Comparison of ENCODE assay signal across 18 cellular contexts in genomic region chr20:34535301-34535840, GRCh38.
"Had no signal": no experiment of that assay in that cellular context is flagged by ENCODE, and none has a peak within 500 bp of the region (broad histone marks: within the 10 kb centered on the region; RNA-seq: fewer than 3 reads in every experiment).

No MANE protein-coding gene starts in this region.

- H3K27me3 ChIP-seq: body of pancreas, foreskin keratinocyte, neural progenitor cell, right atrium auricular region had no signal

- H3K9me3 Mint-ChIP-seq: activated T-helper 1 cell treated with anti-CD3 and anti-CD28 coated beads, Interleukin-12 subunit alpha, Interleukin-12 subunit beta, Interleukin-2, Interleukin-4 antibody, amounts not matched to agents 30 ng/mL and 10 ng/mL and 1 ng/mL, durations not matched to agents 14 hours and 24 hours and 36 hours; endodermal cell; neural progenitor cell; stimulated activated naive CD8-positive, alpha-beta T cell treated with anti-CD3 and anti-CD28 coated beads, Interleukin-15, Interleukin-2, amounts not matched to agents 100 ng/mL and 50 ng/mL, for 24 hours had no signal

- H3K4me1 ChIP-seq: body of pancreas, foreskin keratinocyte, neural progenitor cell had no signal

- H3K4me3 ChIP-seq: body of pancreas, lung, neural progenitor cell, prostate gland, right atrium auricular region, thoracic aorta had no signal

- FAIRE-seq: islet of Langerhans had no signal

- H3K9me3 ChIP-seq: body of pancreas, prostate gland, right atrium auricular region, thoracic aorta had no signal

- H3K27me3 Mint-ChIP-seq: activated naive CD8-positive, alpha-beta T cell; stimulated activated naive CD8-positive, alpha-beta T cell treated with anti-CD3 and anti-CD28 coated beads, Interleukin-15, Interleukin-2, amounts not matched to agents 100 ng/mL and 50 ng/mL, for 24 hours had no signal

- H3K27ac ChIP-seq: body of pancreas, foreskin keratinocyte, neural progenitor cell, prostate gland, right atrium auricular region, thoracic aorta had no signal

- DNase-seq: activated CD4-positive, alpha-beta T cell treated with anti-CD3 and anti-CD28 coated beads, Interleukin-2, amount 50 U/mL, for 1 hour; amygdala; body of pancreas; endodermal cell; foreskin keratinocyte; hippocampal formation; left cardiac atrium; midbrain; T1000 had no signal

- H3K36me3 ChIP-seq: neural progenitor cell had no signal

- ATAC-seq: body of pancreas, foreskin keratinocyte, left cardiac atrium had no signal

- H3K4me1 Mint-ChIP-seq: endodermal cell had no signal

- H3K4me3 Mint-ChIP-seq: activated naive CD8-positive, alpha-beta T cell; activated T-helper 1 cell treated with anti-CD3 and anti-CD28 coated beads, Interleukin-12 subunit alpha, Interleukin-12 subunit beta, Interleukin-2, Interleukin-4 antibody, amounts not matched to agents 30 ng/mL and 10 ng/mL and 1 ng/mL, durations not matched to agents 14 hours and 24 hours and 36 hours; endodermal cell; neural progenitor cell; stimulated activated naive CD8-positive, alpha-beta T cell treated with anti-CD3 and anti-CD28 coated beads, Interleukin-15, Interleukin-2, amounts not matched to agents 100 ng/mL and 50 ng/mL, for 24 hours had no signal

- H3K27ac Mint-ChIP-seq: activated naive CD8-positive, alpha-beta T cell; endodermal cell; stimulated activated naive CD8-positive, alpha-beta T cell treated with anti-CD3 and anti-CD28 coated beads, Interleukin-15, Interleukin-2, amounts not matched to agents 100 ng/mL and 50 ng/mL, for 24 hours had no signal
